In the genomic region with DNA sequence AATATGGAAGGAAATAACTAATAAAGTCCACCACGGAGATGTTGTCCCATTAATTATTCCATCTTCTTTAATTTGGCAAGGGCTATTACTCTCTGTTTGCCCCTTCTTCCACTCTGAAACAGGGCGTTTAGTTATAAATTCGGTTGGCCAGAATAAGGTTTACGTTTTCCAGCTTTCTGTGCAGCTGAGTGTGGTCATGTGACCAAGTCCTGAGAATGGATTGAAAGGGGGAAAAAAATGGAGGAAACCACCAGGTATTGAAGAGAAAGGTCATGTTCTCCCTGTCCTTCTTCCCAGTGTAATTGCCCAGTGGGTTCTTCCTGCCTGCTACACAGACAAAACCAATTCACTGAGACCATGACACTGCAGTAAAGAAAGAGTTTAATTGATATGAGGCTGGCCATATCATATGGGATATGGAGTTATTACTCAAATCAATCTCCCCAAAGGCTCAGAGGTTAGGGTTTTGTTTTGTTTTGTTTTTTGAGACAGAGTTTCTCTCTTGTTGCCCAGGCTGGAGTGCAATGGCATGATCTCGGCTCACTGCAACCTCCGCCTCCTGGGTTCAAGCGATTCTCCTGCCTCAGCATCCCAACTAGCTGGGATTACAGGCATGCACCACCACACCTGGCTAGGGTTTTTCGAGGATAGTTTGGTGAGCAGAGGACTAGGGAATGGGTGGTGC, we compare ENCODE assay signal across 16 cellular contexts. TPM values are rescaled to one million over a fixed set of nuclear protein-coding genes. Genes with fewer than 3 reads are reported as not detected.
DNase-seq lines count a peak whose midpoint lies in the region; ATAC-seq, FAIRE-seq and TF ChIP-seq lines count a peak whose summit lies in the region.
"Had no signal": no experiment of that assay in that cellular context is flagged by ENCODE, and none has a peak within 500 bp of the region (broad histone marks: within the 10 kb centered on the region; RNA-seq: fewer than 3 reads in every experiment).

No MANE protein-coding gene starts in this region.

- TF ChIP-seq CTCF in heart right ventricle (IDR thresholded peaks at IDR 0.05) (no peak), endothelial cell of umbilical vein (IDR thresholded peaks at IDR 0.05; ENCODE audit: extremely low read depth in 1 of 2, insufficient read depth in 1 of 2, low read depth in 1 of 2, low read length in 2 of 2) (no peak), osteoblast (IDR thresholded peaks at IDR 0.05; ENCODE audit: extremely low read depth, low read depth, low read length) (no peak), uterus (IDR thresholded peaks at IDR 0.05) (no peak)

- 88 to 91% methylated on average over 8 of the region's 8 CpGs for WGBS in heart right ventricle, 2 donors

- ATAC-seq in heart right ventricle: no peak
- no peak for ATAC-seq in Right ventricle myocardium superior (ENCODE audit: poor library complexity)
- ATAC-seq: activated T-cell treated with anti-CD3 and anti-CD28 coated beads, Interleukin-2, amount 50 U/mL, for 4 hours had no signal

- no peak for DNase-seq in heart right ventricle
- no peak for DNase-seq in Right ventricle myocardium superior
- DNase-seq in endothelial cell of umbilical vein (ENCODE audit: low read depth, low spot score): no peak
- DNase-seq in osteoblast (ENCODE audit: insufficient read length, low spot score, missing footprints): no peak
- no peak for DNase-seq in uterus
- DNase-seq in activated T-cell treated with anti-CD3 and anti-CD28 coated beads, Interleukin-2, amount 50 U/mL, for 48 hours: no peak
- no peak for DNase-seq in cortex of kidney (lab: John Stamatoyannopoulos, UW)
- DNase-seq in activated CD4-positive, alpha-beta T cell treated with anti-CD3 and anti-CD28 coated beads, Interleukin-2, amount 10 ng/mL, durations not matched to agents 24 days and 14 days: no peak
- DNase-seq: 8988T; activated CD4-positive, alpha-beta T cell treated with anti-CD3 and anti-CD28 coated beads for 1 hour; activated T-cell treated with anti-CD3 and anti-CD28 coated beads, Interleukin-2, amount 50 U/mL, for 4 hours; KBM-7; NCI-H187 treated with DMSO at 0.1 percent for 48 hours; occipital lobe; stimulated activated naive CD4-positive, alpha-beta T cell treated with Interleukin-2 at 50 U/mL for 16 hours had no signal

- H3K36me3 ChIP-seq in heart right ventricle: no peaks in the 10 kb centered on the region
- H3K36me3 ChIP-seq in endothelial cell of umbilical vein (ENCODE audit: control insufficient read depth in 2 of 2, extremely low read depth in 1 of 2, insufficient read depth in 2 of 2, low read length in 2 of 2): no peaks in the 10 kb centered on the region
- no peaks in the 10 kb centered on the region for H3K36me3 ChIP-seq in osteoblast (ENCODE audit: insufficient read depth, low read length)
- no peaks in the 10 kb centered on the region for H3K36me3 ChIP-seq in uterus

- H4K20me1 ChIP-seq in endothelial cell of umbilical vein (replicated peaks; ENCODE audit: control insufficient read depth, extremely low read depth, insufficient read depth, low read length): no peaks in the 10 kb centered on the region
- H4K20me1 ChIP-seq in osteoblast (ENCODE audit: insufficient read depth, low read length): no peaks in the 10 kb centered on the region

- H3K27ac ChIP-seq in heart right ventricle: peak overlapping the region in 9 of 10 donors; percentile 26 to 92 (median 88)
- H3K27ac ChIP-seq in endothelial cell of umbilical vein (ENCODE audit: insufficient read depth, low read depth, low read length): peak overlapping the region; percentile 99
- peak overlapping the region; percentile 98 for H3K27ac ChIP-seq in osteoblast (ENCODE audit: low read depth, low read length)
- H3K27ac ChIP-seq in uterus: peak overlapping the region; percentile 91 to 97

- dilution Hi-C loops in endothelial cell of umbilical vein (cut with MboI; ENCODE audit: extremely low pct_ligation_motif_present, low sequenced_read_pairs): no loop called here

- no peak for FAIRE-seq in endothelial cell of umbilical vein (lab: Jason Lieb, UNC)
- FAIRE-seq: islet of Langerhans had no signal

- H3K9me3 Mint-ChIP-seq in activated CD4-positive, alpha-beta T cell treated with anti-CD3 and anti-CD28 coated beads, Interleukin-2, amount 10 ng/mL, durations not matched to agents 24 days and 14 days: peaks cover 15% of the 10 kb centered on the region
- H3K9me3 Mint-ChIP-seq: activated T-cell treated with anti-CD3 and anti-CD28 coated beads, Interleukin-2, amount 50 U/mL, for 4 hours had no signal

- H3K4me3 ChIP-seq in heart right ventricle (no peak overlapping the region), endothelial cell of umbilical vein (replicated peaks in 1 of 3; ENCODE audit: insufficient read depth in 1 of 3, low read depth in 1 of 3, low read length in 3 of 3) (no peak overlapping the region), osteoblast (ENCODE audit: insufficient read depth, low read length) (no peak overlapping the region), uterus (no peak overlapping the region)

- H3K4me1 Mint-ChIP-seq in activated CD4-positive, alpha-beta T cell treated with anti-CD3 and anti-CD28 coated beads, Interleukin-2, amount 10 ng/mL, durations not matched to agents 24 days and 14 days: peaks cover 34% of the 10 kb centered on the region

- H3K36me3 Mint-ChIP-seq in activated CD4-positive, alpha-beta T cell treated with anti-CD3 and anti-CD28 coated beads, Interleukin-2, amount 10 ng/mL, durations not matched to agents 24 days and 14 days (ENCODE audit: low read depth): peaks cover 13% of the 10 kb centered on the region

- H3K4me2 ChIP-seq in endothelial cell of umbilical vein (ENCODE audit: insufficient read depth, low read length) (peak overlapping the region; percentile 65), osteoblast (ENCODE audit: insufficient read depth, low read length) (peak overlapping the region; percentile 59)

- no peak overlapping the region for H2AFZ ChIP-seq in endothelial cell of umbilical vein (ENCODE audit: low read depth, low read length)
- no peak overlapping the region for H2AFZ ChIP-seq in osteoblast (ENCODE audit: low read length)

- intact Hi-C loops in heart right ventricle (cut with DNase I) (no loop called here), Right ventricle myocardium superior (cut with DNase I) (no loop called here), endothelial cell of umbilical vein (cut with micrococcal nuclease) (loop anchor here (5.0 kb wide), 1 partner anchor 801 kb away; the partner anchor contains the start of genes KCTD20 and PXT1), uterus (cut with DNase I; ENCODE audit: low total_unique reads) (no loop called here)
- intact Hi-C loops in activated CD4-positive, alpha-beta T cell treated with anti-CD3 and anti-CD28 coated beads, Interleukin-2, amount 10 ng/mL, durations not matched to agents 24 days and 14 days (cut with micrococcal nuclease): loop anchor here (5.0 kb wide), 1 partner anchor 51 kb away; no protein-coding TSS in a partner anchor

- TF ChIP-seq POLR2A in endothelial cell of umbilical vein (IDR thresholded peaks at IDR 0.05; ENCODE audit: low read depth, low read length): no peak
- no peak for TF ChIP-seq POLR2A in uterus (IDR thresholded peaks at IDR 0.05)

- no TSS peak for BruUV-seq in endothelial cell of umbilical vein (replicated peaks; lab: Mats Ljungman, UMichigan)

- H3K27me3 Mint-ChIP-seq in activated CD4-positive, alpha-beta T cell treated with anti-CD3 and anti-CD28 coated beads, Interleukin-2, amount 10 ng/mL, durations not matched to agents 24 days and 14 days: no peaks in the 10 kb centered on the region

- POLR2A ChIA-PET in endothelial cell of umbilical vein (lab: Charles Lee): interaction anchor here (0.9 to 1.2 kb wide), 2 partner anchors 14 to 16 kb away, joined by 3 to 6 read pairs; partner anchors contain the start of genes TBC1D22B and TMEM217

- peaks cover 3 to 81% (median 49%) of the 10 kb centered on the region in 9 donors for H3K4me1 ChIP-seq in heart right ventricle
- H3K4me1 ChIP-seq in endothelial cell of umbilical vein (ENCODE audit: control insufficient read depth, extremely low read depth, insufficient read depth, low read length): peaks cover 56% of the 10 kb centered on the region
- H3K4me1 ChIP-seq in osteoblast (ENCODE audit: insufficient read depth, low read length): peaks cover 80% of the 10 kb centered on the region
- H3K4me1 ChIP-seq in uterus: peaks cover 0 to 15% of the 10 kb centered on the region in 2 donors

- no peaks in the 10 kb centered on the region for H3K79me2 ChIP-seq in endothelial cell of umbilical vein (ENCODE audit: control insufficient read depth, insufficient read depth, low read length)
- H3K79me2 ChIP-seq in osteoblast (ENCODE audit: insufficient read depth, low read length): no peaks in the 10 kb centered on the region

- H3K27me3 ChIP-seq in heart right ventricle (no peaks in the 10 kb centered on the region), endothelial cell of umbilical vein (ENCODE audit: control insufficient read depth in 2 of 2, insufficient read depth in 2 of 2, low read length in 2 of 2) (no peaks in the 10 kb centered on the region), osteoblast (ENCODE audit: insufficient read depth, low read length) (no peaks in the 10 kb centered on the region), uterus (no peaks in the 10 kb centered on the region)

- peak overlapping the region; percentile 79 for H3K9ac ChIP-seq in endothelial cell of umbilical vein (replicated peaks; ENCODE audit: extremely low read depth, insufficient read depth, low read length)

- CTCF ChIA-PET in endothelial cell of umbilical vein (lab: Charles Lee): interaction anchor here (1.3 to 1.9 kb wide), 5 partner anchors 8 to 34 kb away, joined by 3 to 8 read pairs (median 4); partner anchors contain the start of genes TBC1D22B and TMEM217

- H3K9me3 ChIP-seq in heart right ventricle (no peaks in the 10 kb centered on the region), endothelial cell of umbilical vein (replicated peaks; ENCODE audit: control insufficient read depth, insufficient read depth, low read length) (no peaks in the 10 kb centered on the region), osteoblast (ENCODE audit: low read depth, low read length) (no peaks in the 10 kb centered on the region), uterus (no peaks in the 10 kb centered on the region)

- no peak overlapping the region for H3K4me3 Mint-ChIP-seq in activated CD4-positive, alpha-beta T cell treated with anti-CD3 and anti-CD28 coated beads, Interleukin-2, amount 10 ng/mL, durations not matched to agents 24 days and 14 days
- H3K4me3 Mint-ChIP-seq: activated T-cell treated with anti-CD3 and anti-CD28 coated beads, Interleukin-2, amount 50 U/mL, for 4 hours had no signal

- no peak overlapping the region for H3K27ac Mint-ChIP-seq in activated CD4-positive, alpha-beta T cell treated with anti-CD3 and anti-CD28 coated beads, Interleukin-2, amount 10 ng/mL, durations not matched to agents 24 days and 14 days

- H3K9me1 ChIP-seq in endothelial cell of umbilical vein (replicated peaks; ENCODE audit: control insufficient read depth, extremely low read depth, insufficient read depth, low read length): no peaks in the 10 kb centered on the region

RNA-seq across cellular contexts. Expression of gene TBC1D22B, which starts 14.3 kb away (rescaled TPM):
- total RNA-seq in heart right ventricle (1 to 10 TPM; 5.4 to 8.1 (median 6.6) TPM), Right ventricle myocardium superior (5.6 TPM), endothelial cell of umbilical vein (12.7 and 13.6 TPM in 2 replicates), osteoblast (6.9 and 7.7 TPM in 2 replicates), uterus (10 to 100 TPM in 1 of 4 donors, 1 to 10 TPM in 3; 4.1 to 15.4 (median 7.5) TPM)
- polyA plus RNA-seq in heart right ventricle (1 to 10 TPM; 5.0 to 5.8 TPM), endothelial cell of umbilical vein (11.1 and 13.1 TPM in 2 replicates)
- 10.5 and 10.7 TPM in 2 replicates for polyA plus RNA-seq in endothelial cell of umbilical vein (2011; cell fraction: cytosol; rRNA removed)
- polyA plus RNA-seq in endothelial cell of umbilical vein (2011; cell fraction: nucleus; rRNA removed): 18.3 and 20.1 TPM in 2 replicates
- polyA plus RNA-seq in endothelial cell of umbilical vein (2012): 12.7 and 13.0 TPM in 2 replicates
- polyA minus RNA-seq in endothelial cell of umbilical vein: 11.9 and 13.1 TPM in 2 replicates
- polyA minus RNA-seq in endothelial cell of umbilical vein (2011; cell fraction: cytosol; rRNA and poly(A)+ RNA removed): 3.8 TPM
- polyA minus RNA-seq in endothelial cell of umbilical vein (2011; cell fraction: nucleus; rRNA and poly(A)+ RNA removed): 12.9 and 14.9 TPM in 2 replicates
- 17.2 and 18.7 TPM in 2 replicates for total RNA-seq in activated CD4-positive, alpha-beta T cell treated with anti-CD3 and anti-CD28 coated beads, Interleukin-2, amount 10 ng/mL, durations not matched to agents 24 days and 14 days

RNA-seq across cellular contexts. Expression of gene TMEM217, which starts 14.7 kb away (rescaled TPM):
- total RNA-seq in heart right ventricle (1 to 10 TPM in 1 of 10 donors, under 1 TPM in 7, not detected in 2; 0.20 to 1.1 (median 0.41) TPM), Right ventricle myocardium superior (not detected), endothelial cell of umbilical vein (6.5 and 6.8 TPM in 2 replicates), osteoblast (2.7 and 3.3 TPM in 2 replicates), uterus (1 to 10 TPM in 1 of 4 donors, under 1 TPM in 1, not detected in 2; 0.21 to 1.6 TPM)
- polyA plus RNA-seq in heart right ventricle (under 1 TPM; 0.29 to 0.64 TPM), endothelial cell of umbilical vein (15.8 and 27.5 TPM in 2 replicates)
- polyA plus RNA-seq in endothelial cell of umbilical vein (2011; cell fraction: cytosol; rRNA removed): 9.8 and 12.2 TPM in 2 replicates
- 20.8 and 21.2 TPM in 2 replicates for polyA plus RNA-seq in endothelial cell of umbilical vein (2011; cell fraction: nucleus; rRNA removed)
- 15.0 and 16.8 TPM in 2 replicates for polyA plus RNA-seq in endothelial cell of umbilical vein (2012)
- 23.3 and 25.7 TPM in 2 replicates for polyA minus RNA-seq in endothelial cell of umbilical vein
- not detected for polyA minus RNA-seq in endothelial cell of umbilical vein (2011; cell fraction: cytosol; rRNA and poly(A)+ RNA removed)
- 25.1 and 32.5 TPM in 2 replicates for polyA minus RNA-seq in endothelial cell of umbilical vein (2011; cell fraction: nucleus; rRNA and poly(A)+ RNA removed)
- total RNA-seq in activated CD4-positive, alpha-beta T cell treated with anti-CD3 and anti-CD28 coated beads, Interleukin-2, amount 10 ng/mL, durations not matched to agents 24 days and 14 days: 4.1 and 6.1 TPM in 2 replicates

Comparison
In these comparisons a context has a peak if more than half of its experiments do, and no peak if none do; other contexts are left out.
1. intact Hi-C loops: an anchor here in endothelial cell of umbilical vein (5.0 kb wide) and activated CD4-positive, alpha-beta T cell treated with anti-CD3 and anti-CD28 coated beads, Interleukin-2, amount 10 ng/mL, durations not matched to agents 24 days and 14 days (5.0 kb wide); none called in heart right ventricle, Right ventricle myocardium superior and uterus.